8 cellular contexts compared by ENCODE assay signal in genomic region chr9:89498845-89499480, GRCh38. TPM values are rescaled to one million over a fixed set of nuclear protein-coding genes. Genes with fewer than 3 reads are reported as not detected.
A peak's percentile ranks its signal among the peaks of the same experiment; 100 is the strongest.
DNase-seq lines count a peak whose midpoint lies in the region; ATAC-seq and TF ChIP-seq lines count a peak whose summit lies in the region.

No MANE protein-coding gene starts in this region.

- H3K9me3 Mint-ChIP-seq in activated T-cell treated with anti-CD3 and anti-CD28 coated beads, Interleukin-2, amount 50 U/mL, for 24 hours: no peaks in the 10 kb centered on the region
- no peaks in the 10 kb centered on the region for H3K9me3 Mint-ChIP-seq in neural crest cell

- H3K27ac ChIP-seq in brain microvascular endothelial cell: no peak overlapping the region

- peaks cover 77% of the 10 kb centered on the region for H3K4me1 Mint-ChIP-seq in activated T-cell treated with anti-CD3 and anti-CD28 coated beads, Interleukin-2, amount 50 U/mL, for 24 hours (ENCODE audit: low read depth)
- peaks cover 22% of the 10 kb centered on the region for H3K4me1 Mint-ChIP-seq in neural crest cell

- no peaks in the 10 kb centered on the region for H3K27me3 Mint-ChIP-seq in activated T-cell treated with anti-CD3 and anti-CD28 coated beads, Interleukin-2, amount 50 U/mL, for 24 hours
- peaks cover 6% of the 10 kb centered on the region for H3K27me3 Mint-ChIP-seq in neural crest cell (ENCODE audit: low read depth)

- DNase-seq in activated T-cell treated with anti-CD3 and anti-CD28 coated beads, Interleukin-2, amount 50 U/mL, for 24 hours: peak; percentile 65
- no peak for DNase-seq in neural crest cell (ENCODE audit: low read depth, low spot score)
- no peak for DNase-seq in NCI-H146 (lab: John Stamatoyannopoulos, UW)
- no peak for DNase-seq in NCI-H2029 treated with DMSO at 0.1 percent for 48 hours (lab: John Stamatoyannopoulos, UW)
- DNase-seq in brain microvascular endothelial cell: no peak

- no peak overlapping the region for H3K4me3 ChIP-seq in brain microvascular endothelial cell (ENCODE audit: low read depth, low read length)

- ATAC-seq in GM18498 (IDR thresholded peaks at IDR 0.05; ENCODE audit: unreplicated experiment): peak; percentile 48
- ATAC-seq in HG03066 (IDR thresholded peaks at IDR 0.05; ENCODE audit: low read depth, unreplicated experiment): peak; percentile 38
- ATAC-seq in GM19328 (IDR thresholded peaks at IDR 0.05; ENCODE audit: unreplicated experiment): no peak

- peaks cover 27% of the 10 kb centered on the region for H3K36me3 Mint-ChIP-seq in activated T-cell treated with anti-CD3 and anti-CD28 coated beads, Interleukin-2, amount 50 U/mL, for 24 hours (ENCODE audit: low read depth)
- no peaks in the 10 kb centered on the region for H3K36me3 Mint-ChIP-seq in neural crest cell (ENCODE audit: low read depth)

- H3K4me3 Mint-ChIP-seq in activated T-cell treated with anti-CD3 and anti-CD28 coated beads, Interleukin-2, amount 50 U/mL, for 24 hours: peak overlapping the region; percentile 78
- peak overlapping the region; percentile 85 for H3K4me3 Mint-ChIP-seq in neural crest cell

- in situ Hi-C loops in brain microvascular endothelial cell (cut with HindIII; ENCODE audit: low pct_ligation_motif_present, low sequenced_read_pairs): no loop called here

- no peaks in the 10 kb centered on the region for H3K36me3 ChIP-seq in brain microvascular endothelial cell (replicated peaks)

- peaks cover 7% of the 10 kb centered on the region for H3K27me3 ChIP-seq in brain microvascular endothelial cell (replicated peaks)

- TF ChIP-seq CTCF in neural crest cell (conservative IDR thresholded peaks at IDR 0.05) (no peak), brain microvascular endothelial cell (IDR thresholded peaks at IDR 0.05; ENCODE audit: low read depth, low read length, missing control alignments) (no peak)

- peak overlapping the region; percentile 92 for H3K27ac Mint-ChIP-seq in activated T-cell treated with anti-CD3 and anti-CD28 coated beads, Interleukin-2, amount 50 U/mL, for 24 hours
- H3K27ac Mint-ChIP-seq in neural crest cell (ENCODE audit: unreplicated experiment): no peak overlapping the region

RNA-seq across cellular contexts. Expression of gene SEMA4D, which starts 1.1 kb away (rescaled TPM):
- 32.3 and 33.5 TPM in 2 replicates for total RNA-seq in neural crest cell
